Comparison of ENCODE assay signal across 28 cellular contexts in genomic region chr6:6843777-6844176, GRCh38.
"Had no signal": no experiment of that assay in that cellular context is flagged by ENCODE, and none has a peak within 500 bp of the region (broad histone marks: within the 10 kb centered on the region; RNA-seq: fewer than 3 reads in every experiment).

No MANE protein-coding gene starts in this region.

- H3K36me3 Mint-ChIP-seq: activated naive CD4-positive, alpha-beta T cell treated with anti-CD3 and anti-CD28 coated beads, Interleukin-2, amount 10 ng/mL, durations not matched to agents 7 days and 5 days; T-cell had no signal

- H3K27me3 ChIP-seq: breast epithelium had no signal

- H3K27ac ChIP-seq: breast epithelium, WERI-Rb-1 had no signal

- H3K4me1 ChIP-seq: breast epithelium had no signal

- ATAC-seq: activated CD4-positive, alpha-beta T cell treated with anti-CD3 and anti-CD28 coated beads for 36 hours; activated T-cell treated with anti-CD3 and anti-CD28 coated beads, Interleukin-2, amount 50 U/mL, for 72 hours; T-cell had no signal

- H3K4me3 Mint-ChIP-seq: activated CD4-positive, alpha-beta memory T cell treated with anti-CD3 and anti-CD28 coated beads, Interleukin-2, amount 10 ng/mL, durations not matched to agents 7 days and 5 days; activated CD4-positive, alpha-beta T cell treated with anti-CD3 and anti-CD28 coated beads for 36 hours; activated naive CD4-positive, alpha-beta T cell treated with anti-CD3 and anti-CD28 coated beads, Interleukin-2, amount 10 ng/mL, durations not matched to agents 7 days and 5 days; activated naive CD8-positive, alpha-beta T cell treated with anti-CD3 and anti-CD28 coated beads for 36 hours; activated T-cell treated with anti-CD3 and anti-CD28 coated beads, Interleukin-2, amount 50 U/mL, for 72 hours; T-cell had no signal

- H3K36me3 ChIP-seq: breast epithelium, WERI-Rb-1 had no signal

- H3K27ac Mint-ChIP-seq: activated CD4-positive, alpha-beta memory T cell treated with anti-CD3 and anti-CD28 coated beads, Interleukin-2, amount 10 ng/mL, durations not matched to agents 7 days and 5 days; activated CD4-positive, alpha-beta T cell treated with anti-CD3 and anti-CD28 coated beads for 36 hours; activated naive CD4-positive, alpha-beta T cell treated with anti-CD3 and anti-CD28 coated beads, Interleukin-2, amount 10 ng/mL, durations not matched to agents 7 days and 5 days; activated naive CD8-positive, alpha-beta T cell treated with anti-CD3 and anti-CD28 coated beads for 36 hours; activated T-cell treated with anti-CD3 and anti-CD28 coated beads, Interleukin-2, amount 50 U/mL, for 72 hours; activated T-helper 2 cell treated with anti-CD3 and anti-CD28 coated beads, Interferon-gamma antibody, Interleukin-2, Interleukin-4, amounts not matched to agents 10 μg/mL and 5 μg/mL and 100 μg/mL, durations not matched to agents 14 hours and 24 hours and 36 hours; T-cell had no signal

- H3K4me3 ChIP-seq: breast epithelium had no signal

- FAIRE-seq: RCC 7860, TTC549 had no signal

- DNase-seq: activated CD4-positive, alpha-beta memory T cell treated with anti-CD3 and anti-CD28 coated beads, Interleukin-2, amount 10 ng/mL, durations not matched to agents 7 days and 5 days; activated CD4-positive, alpha-beta T cell treated with anti-CD3 and anti-CD28 coated beads for 36 hours; activated CD4-positive, alpha-beta T cell treated with anti-CD3 and anti-CD28 coated beads, Interleukin-2, amount 50 U/mL, for 1 hour; activated CD8-positive, alpha-beta memory T cell treated with anti-CD3 and anti-CD28 coated beads, Interleukin-2, amount 50 U/mL, for 4 hours; activated gamma-delta T cell treated with Interleukin-2 at 50 U/mL for 16 hours; activated naive CD4-positive, alpha-beta T cell treated with anti-CD3 and anti-CD28 coated beads, Interleukin-2, amount 10 ng/mL, durations not matched to agents 7 days and 5 days; activated naive CD8-positive, alpha-beta T cell treated with anti-CD3 and anti-CD28 coated beads for 36 hours; activated T-cell treated with anti-CD3 and anti-CD28 coated beads, Interleukin-2, amount 50 U/mL, for 72 hours; caudate nucleus; KG1; NCI-H1092; NCI-H1417; NCI-H1930; NCI-H2171 treated with DMSO at 0.1 percent for 48 hours; NCI-H510A; NCI-H526 treated with DMSO at 0.1 percent for 48 hours; NCI-H82; NK-92 treated with Interleukin-12 subunit alpha and Interleukin-12 subunit beta, amount 100 ng/mL, for 24 hours; OCI-M1; SIG-M5; T-cell; T-helper 2 cell; T1000; WERI-Rb-1 had no signal

- H3K4me1 Mint-ChIP-seq: activated CD4-positive, alpha-beta memory T cell treated with anti-CD3 and anti-CD28 coated beads, Interleukin-2, amount 10 ng/mL, durations not matched to agents 7 days and 5 days; activated CD4-positive, alpha-beta T cell treated with anti-CD3 and anti-CD28 coated beads for 36 hours; activated naive CD4-positive, alpha-beta T cell treated with anti-CD3 and anti-CD28 coated beads, Interleukin-2, amount 10 ng/mL, durations not matched to agents 7 days and 5 days; activated naive CD8-positive, alpha-beta T cell treated with anti-CD3 and anti-CD28 coated beads for 36 hours; T-cell had no signal
